ENCODE assay signal across 23 cellular contexts in the genomic region with DNA sequence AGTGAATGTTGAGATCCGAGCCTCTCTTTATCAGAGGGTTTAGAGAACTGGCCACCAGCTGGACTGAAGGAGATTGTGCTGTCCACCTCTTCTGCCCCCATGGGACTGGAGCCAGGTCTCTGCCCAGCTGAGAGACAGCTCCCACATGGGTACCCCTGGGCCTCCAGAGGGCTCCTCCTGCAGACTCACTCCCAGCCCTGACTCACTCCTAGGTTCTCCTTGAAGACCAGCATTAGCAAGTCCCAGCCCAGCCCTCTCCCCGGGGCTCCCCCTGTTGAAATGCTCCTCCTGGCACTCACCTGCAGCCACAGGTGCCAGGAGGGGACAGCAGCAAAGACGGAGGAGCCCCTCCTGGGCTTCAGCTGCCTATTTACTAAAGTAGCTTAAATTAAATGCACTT.
A peak's percentile ranks its signal among the peaks of the same experiment; 100 is the strongest.
DNase-seq lines count a peak whose midpoint lies in the region; ATAC-seq and FAIRE-seq lines count a peak whose summit lies in the region.
"Had no signal": no experiment of that assay in that cellular context is flagged by ENCODE, and none has a peak within 500 bp of the region (broad histone marks: within the 10 kb centered on the region; RNA-seq: fewer than 3 reads in every experiment).

No MANE protein-coding gene starts in this region.

- no peaks in the 10 kb centered on the region for H3K79me2 ChIP-seq in GM23248 (ENCODE audit: insufficient read depth)

- H3K9me2 ChIP-seq in GM23248 (ENCODE audit: insufficient read depth) = no peaks in the 10 kb centered on the region

- no peaks in the 10 kb centered on the region for H3K9me3 ChIP-seq in GM23248 (ENCODE audit: low read depth)

- FAIRE-seq in RCC 7860 (lab: Jason Lieb, UNC) = no peak
- FAIRE-seq: A204.1 had no signal

- H3K4me1 ChIP-seq in GM23248 (ENCODE audit: insufficient read depth) = peaks cover 31% of the 10 kb centered on the region

- no peaks in the 10 kb centered on the region for H3K27me3 ChIP-seq in GM23248 (replicated peaks; ENCODE audit: insufficient read depth)

- peak; percentile 25 for ATAC-seq in stimulated activated naive CD8-positive, alpha-beta T cell treated with anti-CD3 and anti-CD28 coated beads, Interleukin-15, Interleukin-2, amounts not matched to agents 100 U/mL and 50 U/mL, for 24 hours

- H3K4me2 ChIP-seq in GM23248 (ENCODE audit: unreplicated experiment) = no peak overlapping the region
- H3K4me2 ChIP-seq: PC-9 had no signal

- no peak overlapping the region for H2AFZ ChIP-seq in GM23248
- H2AFZ ChIP-seq: PC-9 had no signal

- H4K20me1 ChIP-seq in GM23248 (ENCODE audit: insufficient read depth) = no peaks in the 10 kb centered on the region

- 67 to 70% methylated on average over 3 of the region's 3 CpGs for WGBS in GM23248 (ENCODE audit: low coverage in 1 of 2, low lambda C conversion rate in 2 of 2, missing lambda C conversion rate in 2 of 2), 2 experiments

- no peak overlapping the region for H3K4me3 ChIP-seq in GM23248
- H3K4me3 ChIP-seq: PC-9, SK-N-MC had no signal

- in situ Hi-C loops in GM23248 (cut with MboI) = no loop called here

- H3F3A ChIP-seq in GM23248 (ENCODE audit: insufficient read depth) = peaks cover 27% of the 10 kb centered on the region

- H3K36me3 ChIP-seq in GM23248 (ENCODE audit: low read depth) = no peaks in the 10 kb centered on the region

- DNase-seq in GM23248 (peak; percentile 33), RCC 7860 (ENCODE audit: low spot score) (peak; percentile 8), iPS-NIHi11 (ENCODE audit: low spot score) (peak; percentile 24), LoVo (ENCODE audit: low spot score) (no peak)
- no peak for DNase-seq in stimulated activated naive CD8-positive, alpha-beta T cell treated with anti-CD3 and anti-CD28 coated beads, Interleukin-15, Interleukin-2, amounts not matched to agents 100 U/mL and 50 U/mL, for 24 hours
- no peak for DNase-seq in activated CD4-positive, alpha-beta T cell treated with anti-CD3 and anti-CD28 coated beads, Interleukin-2, amount 50 U/mL, for 1 hour
- DNase-seq in activated naive CD4-positive, alpha-beta T cell (lab: John Stamatoyannopoulos, UW) = no peak
- DNase-seq: GDM1, Kasumi-1, MM.1S, NCI-H1092, NCI-H1436 treated with DMSO at 0.1 percent for 48 hours, NCI-H2029, NCI-H2227 treated with DMSO at 0.1 percent for 48 hours, NCI-H510A treated with DMSO at 0.1 percent for 48 hours, NCI-H748 treated with DMSO at 0.1 percent for 48 hours, SHP77 treated with DMSO at 0.1 percent for 48 hours, SW 1271 had no signal

- no peak overlapping the region for H3K27ac ChIP-seq in GM23248
- H3K27ac ChIP-seq: C4-2B, PC-9, RWPE1, SK-N-MC had no signal

- H3K9ac ChIP-seq in GM23248 = no peak overlapping the region

Comparison
In these comparisons a context has a peak if more than half of its experiments do, and no peak if none do; other contexts are left out.
1. DNase-seq: peak in GM23248 (single experiment), RCC 7860 (single experiment) and iPS-NIHi11 (single experiment); none in stimulated activated naive CD8-positive, alpha-beta T cell treated with anti-CD3 and anti-CD28 coated beads, Interleukin-15, Interleukin-2, amounts not matched to agents 100 U/mL and 50 U/mL, for 24 hours (single experiment), activated CD4-positive, alpha-beta T cell treated with anti-CD3 and anti-CD28 coated beads, Interleukin-2, amount 50 U/mL, for 1 hour (single experiment), LoVo (single experiment) and activated naive CD4-positive, alpha-beta T cell (0 of 4).